1 cellular context compared by ENCODE assay signal in genomic region chr14:103310576-103311095, GRCh38.
TF ChIP-seq lines count a peak whose summit lies in the region.

No MANE protein-coding gene starts in this region.

TF ChIP-seq in GM23338, 12 proteins besides CTCF, POLR2A, EP300 and RAD21 (continued from another document):
- TF ChIP-seq ZNF462 (CRISPR knock-in tag; IDR thresholded peaks at IDR 0.05), result no peak
- TF ChIP-seq REST (IDR thresholded peaks at IDR 0.05; ENCODE audit: unreplicated experiment), result no peak
- TF ChIP-seq ETS1 (IDR thresholded peaks at IDR 0.05), result no peak
- TF ChIP-seq ZNF331 (CRISPR knock-in tag; IDR thresholded peaks at IDR 0.05; ENCODE audit: low read depth), result no peak
- TF ChIP-seq JUNB (IDR thresholded peaks at IDR 0.05; ENCODE audit: unreplicated experiment), result no peak
- TF ChIP-seq CREB1 (CRISPR knock-in tag; IDR thresholded peaks at IDR 0.05; ENCODE audit: low read depth), result no peak
- TF ChIP-seq POLR2AphosphoS5 (IDR thresholded peaks at IDR 0.05; ENCODE audit: low read depth), result no peak
- TF ChIP-seq STAT1 (IDR thresholded peaks at IDR 0.05; ENCODE audit: unreplicated experiment), result no peak
- TF ChIP-seq EZH2 (IDR thresholded peaks at IDR 0.05; ENCODE audit: low read depth, unreplicated experiment), result no peak
- TF ChIP-seq NANOG (IDR thresholded peaks at IDR 0.05; ENCODE audit: borderline replicate concordance), result no peak
- no peak for TF ChIP-seq EZH2phosphoT487 (IDR thresholded peaks at IDR 0.05; ENCODE audit: unreplicated experiment)
TF ChIP-seq in GM23338: peak in this region for 0.
